Comparison of ENCODE assay signal across 1 cellular context in the genomic region with DNA sequence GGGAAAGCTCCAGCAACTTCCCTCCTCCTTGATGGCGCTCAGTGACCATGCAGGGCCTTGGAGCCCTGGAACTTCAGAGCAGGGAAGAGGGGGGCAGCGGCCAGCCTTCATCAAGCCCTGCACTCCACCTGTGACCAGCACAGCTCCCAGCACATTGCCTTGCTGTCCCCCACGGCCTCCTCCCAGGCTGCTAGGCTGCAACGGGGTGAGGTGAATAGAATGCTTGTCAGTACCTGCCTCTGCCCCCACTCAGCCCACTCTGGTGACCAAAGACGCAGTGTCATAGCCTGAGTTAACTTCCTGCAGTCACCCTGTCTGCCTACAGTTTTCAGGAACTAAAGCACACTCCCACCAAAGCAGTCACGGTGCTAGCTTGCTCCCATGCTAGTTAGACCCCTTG.
TF ChIP-seq lines count a peak whose summit lies in the region.

No MANE protein-coding gene starts in this region.

TF ChIP-seq in IMR-90, 13 proteins besides CTCF, POLR2A, EP300 and RAD21:
- TF ChIP-seq MAFK (IDR thresholded peaks at IDR 0.05; ENCODE audit: low read depth, low read length) = no peak
- TF ChIP-seq SMC3 (IDR thresholded peaks at IDR 0.05; ENCODE audit: low read depth, low read length) = no peak
- no peak for TF ChIP-seq NFE2L2 (IDR thresholded peaks at IDR 0.05; ENCODE audit: low read depth, low read length)
- TF ChIP-seq FOS (IDR thresholded peaks at IDR 0.05; ENCODE audit: low read depth, low read length) = no peak
TF ChIP-seq in IMR-90: peak in this region for 0.
